24 cellular contexts compared by ENCODE assay signal in the genomic region with DNA sequence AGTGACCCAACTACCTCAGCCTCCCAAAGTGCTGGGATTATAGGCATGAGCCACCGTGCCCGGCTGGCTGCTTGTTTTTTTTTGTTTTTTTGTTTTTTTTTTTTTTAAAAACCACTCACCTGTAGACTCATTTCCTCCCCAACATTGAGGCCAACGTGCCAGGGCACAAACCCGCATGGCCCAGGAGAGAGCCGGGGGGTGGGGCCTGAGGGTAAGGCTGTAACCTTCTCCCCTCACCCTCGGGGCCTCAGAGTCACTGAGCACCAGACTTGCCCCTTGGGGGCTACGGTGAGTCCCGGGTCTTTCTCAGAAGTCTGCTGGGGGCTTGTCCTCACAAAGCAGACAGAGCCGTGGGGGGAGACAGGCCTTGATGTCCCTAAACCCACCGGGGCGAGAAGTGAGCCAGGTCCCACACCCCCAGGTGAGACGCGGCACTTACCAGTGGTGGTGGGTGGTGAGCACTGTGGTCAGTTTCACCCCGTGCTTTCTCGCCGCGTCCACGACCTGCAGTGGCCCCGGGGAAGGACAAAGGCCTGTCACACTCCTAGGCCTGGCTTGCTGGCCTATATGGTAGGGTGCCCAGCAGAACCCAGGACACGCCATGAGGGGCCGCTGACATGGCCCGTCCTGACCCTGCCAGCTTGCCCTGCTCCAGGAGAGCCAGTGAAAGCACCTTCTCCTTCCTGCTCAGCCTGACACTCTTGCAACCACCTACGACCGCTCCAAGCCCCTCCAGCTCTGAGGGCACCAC. TPM values are rescaled to one million over a fixed set of nuclear protein-coding genes. Genes with fewer than 3 reads are reported as not detected.
"Had no signal": no experiment of that assay in that cellular context is flagged by ENCODE, and none has a peak within 500 bp of the region (broad histone marks: within the 10 kb centered on the region; RNA-seq: fewer than 3 reads in every experiment).

No MANE protein-coding gene starts in this region.

- H3K9me3 ChIP-seq: lower lobe of right lung, pancreas, prostate gland, right lobe of liver, tibial artery, upper lobe of left lung, vagina had no signal

- H3K4me3 ChIP-seq: lower lobe of right lung, neural progenitor cell, pancreas, prostate gland, right lobe of liver, tibial artery, upper lobe of left lung, vagina had no signal

- DNase-seq: dermis blood vessel endothelial cell; foreskin melanocyte; hippocampal formation; kidney glomerular epithelial cell; lower lobe of right lung; mesenchymal stem cell; midbrain; occipital lobe; pancreas; retina; stimulated activated CD4-positive, alpha-beta T cell treated with anti-CD3 and anti-CD28 coated beads, Interleukin-15, amount 100 ng/mL, for 24 hours; stimulated activated CD4-positive, alpha-beta T cell treated with anti-CD3 and anti-CD28 coated beads, Interleukin-1b, Interleukin-23, amount 100 ng/mL, for 48 hours; stimulated activated CD4-positive, alpha-beta T cell treated with anti-CD3 and anti-CD28 coated beads, Interleukin-4, amount 100 ng/mL, for 24 hours; tibial artery had no signal

- H2AFZ ChIP-seq: neural progenitor cell had no signal

- H3K27me3 ChIP-seq: neural progenitor cell, pancreas, right lobe of liver, tibial artery, upper lobe of left lung, vagina had no signal

- ATAC-seq: left lobe of liver; lower lobe of right lung; natural killer cell treated with Interleukin-12 subunit alpha and Interleukin-12 subunit beta and Interleukin-15 and Interleukin-18, amount 100 ng/mL, for 72 hours; pancreas; right lobe of liver; stimulated activated memory B cell treated with anti-CD40 and anti-IgM and Interleukin-4, amounts not matched to agents 10 μg/mL and 1 μg/mL and 100 μg/mL, for 72 hours had no signal

- H3K4me1 ChIP-seq: prostate gland had no signal

- H3K36me3 ChIP-seq: neural progenitor cell had no signal

- H3K27ac ChIP-seq: lower lobe of right lung, neural progenitor cell, pancreas, prostate gland, right lobe of liver, tibial artery, upper lobe of left lung, vagina had no signal

- H3K9ac ChIP-seq: neural progenitor cell had no signal

- FAIRE-seq: colon, pancreas had no signal

- H3K4me2 ChIP-seq: neural progenitor cell had no signal

RNA-seq across cellular contexts. Expression of gene IGFALS, which starts 28.5 kb away (rescaled TPM):
- total RNA-seq: dermis blood vessel endothelial cell, occipital lobe, temporal lobe, vagina had no signal
